In genomic region chr14:103370087-103370486, GRCh38 we compare ENCODE assay signal across 17 cellular contexts. TPM values are rescaled to one million over a fixed set of nuclear protein-coding genes. Genes with fewer than 3 reads are reported as not detected.
DNase-seq lines count a peak whose midpoint lies in the region; ATAC-seq and TF ChIP-seq lines count a peak whose summit lies in the region.
"Had no signal": no experiment of that assay in that cellular context is flagged by ENCODE, and none has a peak within 500 bp of the region (broad histone marks: within the 10 kb centered on the region; RNA-seq: fewer than 3 reads in every experiment).

No MANE protein-coding gene starts in this region.

- peaks cover 3% of the 10 kb centered on the region for H3K4me1 Mint-ChIP-seq in CD14-positive monocyte
- H3K4me1 Mint-ChIP-seq: B cell; CD4-positive, alpha-beta memory T cell; CD4-positive, CD25-positive, alpha-beta regulatory T cell; CD8-positive, alpha-beta memory T cell had no signal

- POLR2A ChIA-PET in PC-3 (lab: Charles Lee; ENCODE audit: unreplicated experiment), result no interaction called here

- intact Hi-C loops in CD14-positive monocyte (cut with micrococcal nuclease), result no loop called here
- intact Hi-C loops in PC-3 (cut with micrococcal nuclease), result no loop called here
- intact Hi-C loops in sigmoid colon (cut with DNase I), result no loop called here

- CTCF ChIA-PET in PC-3 (lab: Charles Lee), result no interaction called here

- H3K4me3 Mint-ChIP-seq in CD14-positive monocyte, result no peak overlapping the region
- H3K4me3 Mint-ChIP-seq: B cell; CD4-positive, alpha-beta memory T cell; CD4-positive, CD25-positive, alpha-beta regulatory T cell; CD8-positive, alpha-beta memory T cell had no signal

- H3K4me3 ChIP-seq in PC-3 (ENCODE audit: low read length), result no peak overlapping the region
- H3K4me3 ChIP-seq in sigmoid colon, result no peak overlapping the region
- H3K4me3 ChIP-seq: BLaER1 treated with 17β-estradiol and CSF1 and Interleukin-3, amounts not matched to agents 10 nM and 100 nM had no signal

- no peaks in the 10 kb centered on the region for H3F3A ChIP-seq in PC-3 (ENCODE audit: low read length, unreplicated experiment)

- H2AFZ ChIP-seq in PC-3 (ENCODE audit: low read length), result 0 out of 2 replicates have a peak overlapping the region, but pooled peaks have one; percentile 48

- 90 to 95% methylated on average over 3 of the region's 3 CpGs for WGBS in sigmoid colon, 2 donors

- DNase-seq in CD14-positive monocyte (ENCODE audit: low spot score) (peak; percentile 1), PC-3 (no peak), sigmoid colon (peak; percentile 27), midbrain (lab: John Stamatoyannopoulos, UW) (no peak)
- DNase-seq: 8988T; AML-193; CD4-positive, alpha-beta memory T cell; CD4-positive, CD25-positive, alpha-beta regulatory T cell; CD8-positive, alpha-beta memory T cell; COR-L47; DMS79 treated with DMSO at 0.1 percent for 48 hours; GF-D8 had no signal

- H3K9me3 Mint-ChIP-seq in CD14-positive monocyte, result peaks cover 0 to 4% (median 0%) of the 10 kb centered on the region in 7 donors
- H3K9me3 Mint-ChIP-seq: CD8-positive, alpha-beta memory T cell had no signal

- no peak for TF ChIP-seq POLR2A in sigmoid colon (IDR thresholded peaks at IDR 0.05)

- H3K27me3 Mint-ChIP-seq in CD14-positive monocyte (ENCODE audit: low read depth in 3 of 3), result peaks cover 0 to 9% (median 0%) of the 10 kb centered on the region in 3 donors

- H3K27me3 ChIP-seq in PC-3 (ENCODE audit: low read length) (no peaks in the 10 kb centered on the region), sigmoid colon (no peaks in the 10 kb centered on the region)
- H3K27me3 ChIP-seq: BLaER1 treated with 17β-estradiol and CSF1 and Interleukin-3, amounts not matched to agents 10 nM and 100 nM had no signal

- H3K4me1 ChIP-seq in PC-3 (ENCODE audit: insufficient read depth, low read length), result peaks cover 20% of the 10 kb centered on the region
- H3K4me1 ChIP-seq in sigmoid colon, result no peaks in the 10 kb centered on the region

- TF ChIP-seq EP300 in sigmoid colon (IDR thresholded peaks at IDR 0.05), result no peak

- H3K4me2 ChIP-seq in PC-3 (ENCODE audit: low read length), result no peak overlapping the region
- H3K4me2 ChIP-seq: BLaER1 treated with 17β-estradiol and CSF1 and Interleukin-3, amounts not matched to agents 10 nM and 100 nM had no signal

- no peak overlapping the region for H3K9ac ChIP-seq in PC-3 (ENCODE audit: low read length)
- H3K9ac ChIP-seq: BLaER1 treated with 17β-estradiol and CSF1 and Interleukin-3, amounts not matched to agents 10 nM and 100 nM had no signal

- no TSS peak for BruUV-seq in PC-3 (replicated peaks; lab: Mats Ljungman, UMichigan)

- H3K36me3 Mint-ChIP-seq in CD14-positive monocyte, result no peaks in the 10 kb centered on the region
- H3K36me3 Mint-ChIP-seq: CD4-positive, alpha-beta memory T cell; CD4-positive, CD25-positive, alpha-beta regulatory T cell had no signal

- ATAC-seq in PC-3 (no peak), GM19324 (IDR thresholded peaks at IDR 0.05; ENCODE audit: low FRiP score, unreplicated experiment) (no peak), GM21619 (IDR thresholded peaks at IDR 0.05; ENCODE audit: unreplicated experiment) (no peak)

- no peaks in the 10 kb centered on the region for H3K79me2 ChIP-seq in PC-3 (ENCODE audit: low read length)

- no peaks in the 10 kb centered on the region for H4K20me1 ChIP-seq in PC-3 (ENCODE audit: low read length)
- H4K20me1 ChIP-seq: BLaER1 treated with 17β-estradiol and CSF1 and Interleukin-3, amounts not matched to agents 10 nM and 100 nM had no signal

- TF ChIP-seq CTCF in CD14-positive monocyte (IDR thresholded peaks at IDR 0.05) (no peak), PC-3 (conservative IDR thresholded peaks at IDR 0.05; ENCODE audit: low read depth, low read length) (no peak), sigmoid colon (IDR thresholded peaks at IDR 0.05) (no peak)

- no peaks in the 10 kb centered on the region for H3K9me2 ChIP-seq in PC-3 (replicated peaks; ENCODE audit: low read length)

- no peaks in the 10 kb centered on the region for H3K9me3 ChIP-seq in PC-3 (ENCODE audit: low read length)
- no peaks in the 10 kb centered on the region for H3K9me3 ChIP-seq in sigmoid colon
- H3K9me3 ChIP-seq: BLaER1 treated with 17β-estradiol and CSF1 and Interleukin-3, amounts not matched to agents 10 nM and 100 nM had no signal

- no peak overlapping the region for H3K27ac Mint-ChIP-seq in CD14-positive monocyte
- H3K27ac Mint-ChIP-seq: B cell; CD4-positive, alpha-beta memory T cell; CD4-positive, CD25-positive, alpha-beta regulatory T cell; CD8-positive, alpha-beta memory T cell had no signal

- H3K27ac ChIP-seq in PC-3 (ENCODE audit: low read length) (no peak overlapping the region), sigmoid colon (no peak overlapping the region)
- H3K27ac ChIP-seq: BLaER1 treated with 17β-estradiol and CSF1 and Interleukin-3, amounts not matched to agents 10 nM and 100 nM; C4-2B had no signal

- no peaks in the 10 kb centered on the region for H3K36me3 ChIP-seq in PC-3 (ENCODE audit: low read depth, low read length)
- no peaks in the 10 kb centered on the region for H3K36me3 ChIP-seq in sigmoid colon
- H3K36me3 ChIP-seq: BLaER1 treated with 17β-estradiol and CSF1 and Interleukin-3, amounts not matched to agents 10 nM and 100 nM had no signal

RNA-seq across cellular contexts. Expression of gene MARK3, which starts 15.1 kb away (rescaled TPM):
- 10 to 100 TPM; 29.3 to 44.7 TPM for polyA plus RNA-seq in CD14-positive monocyte
- 69.9 and 73.4 TPM in 2 replicates for total RNA-seq in PC-3 (2014; rRNA removed)
- 100 to 1,000 TPM in 2 of 4 donors, 10 to 100 TPM in 2; 66.7 to 104 (median 87.0) TPM for total RNA-seq in sigmoid colon
- polyA plus RNA-seq in sigmoid colon, result 10 to 100 TPM; 21.6 to 41.8 (median 25.4) TPM

RNA-seq across cellular contexts. Expression of gene EIF5, which starts 36.0 kb away (rescaled TPM):
- polyA plus RNA-seq in CD14-positive monocyte (100 to 1,000 TPM; 163 to 191 TPM), sigmoid colon (100 to 1,000 TPM in 1 of 3 donors, 10 to 100 TPM in 2; 70.3 to 138 (median 87.2) TPM)
- total RNA-seq in PC-3 (2014; rRNA removed) (198 and 216 TPM in 2 replicates), sigmoid colon (100 to 1,000 TPM; 170 to 305 (median 215) TPM)

Comparison
In these comparisons a context has a peak if more than half of its experiments do, and no peak if none do; other contexts are left out.
1. DNase-seq: peak in CD14-positive monocyte (single experiment) and sigmoid colon (single experiment); none in PC-3 (single experiment) and midbrain (single experiment).